19 cellular contexts compared by ENCODE assay signal in the genomic region with DNA sequence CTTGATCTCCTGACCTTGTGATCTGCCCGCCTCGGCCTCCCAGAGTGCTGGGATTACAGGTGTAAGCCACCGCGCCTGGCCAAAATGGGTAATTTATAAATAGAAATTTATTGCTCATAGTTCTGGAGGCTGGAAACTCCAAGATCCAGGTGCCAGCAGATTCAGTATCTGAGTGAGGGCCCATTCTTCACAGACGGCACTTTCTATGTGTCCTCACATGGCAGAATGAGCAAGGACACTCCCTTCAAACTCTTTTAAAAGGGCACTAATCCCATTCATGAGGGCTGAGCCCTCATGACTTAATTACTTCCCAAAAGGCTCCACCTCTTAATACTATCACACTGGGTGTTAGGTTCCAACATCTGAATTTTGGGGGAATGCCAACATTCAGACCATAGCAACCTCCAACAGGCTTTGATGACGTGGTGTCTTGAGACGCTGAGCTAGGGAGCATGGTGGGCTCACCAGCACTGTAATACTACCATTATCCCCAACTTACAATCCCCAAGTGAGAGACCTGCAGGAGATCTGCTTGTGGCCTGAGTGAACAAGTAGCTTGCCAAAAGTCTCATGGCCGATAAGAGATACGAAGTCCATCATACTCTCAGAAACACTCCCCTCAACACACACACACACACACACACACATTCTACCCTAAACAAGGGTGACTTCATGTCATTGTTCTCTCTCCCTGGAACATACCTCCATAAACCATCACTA.
"Had no signal": no experiment of that assay in that cellular context is flagged by ENCODE, and none has a peak within 500 bp of the region (broad histone marks: within the 10 kb centered on the region; RNA-seq: fewer than 3 reads in every experiment).

No MANE protein-coding gene starts in this region.

- H3K36me3 ChIP-seq: neural progenitor cell, prostate gland, upper lobe of right lung, WERI-Rb-1 had no signal

- H3K9ac ChIP-seq: neural progenitor cell had no signal

- H2AFZ ChIP-seq: hepatocyte, neural progenitor cell had no signal

- H3K27me3 ChIP-seq: hepatocyte, neural progenitor cell, upper lobe of right lung had no signal

- H3K4me3 ChIP-seq: hepatocyte, neural progenitor cell, prostate gland, skin epidermis, upper lobe of right lung had no signal

- DNase-seq: activated CD4-positive, alpha-beta T cell treated with anti-CD3 and anti-CD28 coated beads for 1 hour; activated CD4-positive, alpha-beta T cell treated with anti-CD3 and anti-CD28 coated beads, Interleukin-2, amount 50 U/mL, for 48 hours; activated gamma-delta T cell treated with Interleukin-2 at 50 U/mL for 16 hours; amniotic stem cell; naive thymus-derived CD4-positive, alpha-beta T cell; right cardiac atrium; stimulated activated CD4-positive, alpha-beta T cell treated with anti-CD3 and anti-CD28 coated beads, Interleukin-15, amount 100 ng/mL, for 24 hours; stimulated activated CD4-positive, alpha-beta T cell treated with anti-CD3 and anti-CD28 coated beads, Interleukin-4, amount 100 ng/mL, for 1 hour; stimulated activated naive CD8-positive, alpha-beta T cell treated with anti-CD3 and anti-CD28 coated beads, Interleukin-15, amount 100 ng/mL, for 72 hours; SW 1271; T-helper 2 cell; upper lobe of right lung; WERI-Rb-1 had no signal

- H3K4me1 ChIP-seq: prostate gland, upper lobe of right lung had no signal

- H3K4me2 ChIP-seq: hepatocyte, neural progenitor cell had no signal

- FAIRE-seq: islet of Langerhans had no signal

- H3K9me3 ChIP-seq: prostate gland, upper lobe of right lung had no signal

- ATAC-seq: activated naive CD4-positive, alpha-beta T cell treated with anti-CD3 and anti-CD28 coated beads, Interleukin-2, amount 50 U/mL, for 72 hours; naive thymus-derived CD4-positive, alpha-beta T cell; right cardiac atrium; stimulated activated naive CD8-positive, alpha-beta T cell treated with anti-CD3 and anti-CD28 coated beads, Interleukin-15, amount 100 ng/mL, for 72 hours; upper lobe of right lung had no signal

- H3K27ac ChIP-seq: hepatocyte, neural progenitor cell, prostate gland, upper lobe of right lung, WERI-Rb-1 had no signal
